18 cellular contexts compared by ENCODE assay signal in the genomic region with DNA sequence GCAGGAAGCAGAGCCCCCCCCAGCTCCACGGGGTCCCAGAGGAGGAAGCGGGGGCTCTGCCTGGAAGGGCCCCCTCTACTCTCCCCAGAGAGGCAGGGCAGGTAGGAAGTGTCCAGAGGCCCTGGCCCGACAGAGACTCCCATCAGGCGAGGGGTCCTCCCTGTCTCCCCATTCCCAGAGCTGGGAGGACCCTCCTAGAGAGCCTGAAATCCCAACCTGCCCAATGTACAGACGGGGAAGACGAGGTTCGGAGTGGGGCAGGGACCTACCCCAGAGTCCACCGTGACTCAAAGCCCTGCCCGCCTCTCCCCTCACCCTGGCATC. TPM values are rescaled to one million over a fixed set of nuclear protein-coding genes. Genes with fewer than 3 reads are reported as not detected.
A peak's percentile ranks its signal among the peaks of the same experiment; 100 is the strongest.
DNase-seq lines count a peak whose midpoint lies in the region; ATAC-seq and TF ChIP-seq lines count a peak whose summit lies in the region.
"Had no signal": no experiment of that assay in that cellular context is flagged by ENCODE, and none has a peak within 500 bp of the region (broad histone marks: within the 10 kb centered on the region; RNA-seq: fewer than 3 reads in every experiment).

No MANE protein-coding gene starts in this region.

- H3K36me3 ChIP-seq in breast epithelium = no peaks in the 10 kb centered on the region
- H3K36me3 ChIP-seq in mesendoderm (ENCODE audit: control insufficient read depth, insufficient read depth, low read length) = no peaks in the 10 kb centered on the region
- no peaks in the 10 kb centered on the region for H3K36me3 ChIP-seq in thoracic aorta
- H3K36me3 ChIP-seq: Peyer's patch, WERI-Rb-1 had no signal

- H3K27ac Mint-ChIP-seq in activated CD4-positive, alpha-beta T cell treated with anti-CD3 and anti-CD28 coated beads for 36 hours = no peak overlapping the region
- H3K27ac Mint-ChIP-seq: nephron progenitor cell had no signal

- H3K4me1 ChIP-seq in breast epithelium (peaks cover 0 to 6% of the 10 kb centered on the region in 2 donors), mesendoderm (ENCODE audit: control insufficient read depth, low read depth, low read length) (peaks cover 7% of the 10 kb centered on the region), thoracic aorta (ENCODE audit: control insufficient read depth in 1 of 2, low read depth in 2 of 2) (peaks cover 0 to 17% of the 10 kb centered on the region in 2 donors)

- no peak overlapping the region for H2BK5ac ChIP-seq in mesendoderm (ENCODE audit: low read length)

- H3K9me3 Mint-ChIP-seq in activated CD4-positive, alpha-beta T cell treated with anti-CD3 and anti-CD28 coated beads for 36 hours (ENCODE audit: low read depth) = no peaks in the 10 kb centered on the region

- no peak overlapping the region for H4K5ac ChIP-seq in mesendoderm (ENCODE audit: low read length)

- H3K27ac ChIP-seq in breast epithelium (peak overlapping the region; percentile 79 to 87), mesendoderm (ENCODE audit: low read depth, low read length) (no peak overlapping the region), thoracic aorta (no peak overlapping the region)
- H3K27ac ChIP-seq: WERI-Rb-1 had no signal

- H3K4me3 ChIP-seq in breast epithelium (peak overlapping the region; percentile 70 to 72 (median 71)), mesendoderm (ENCODE audit: low read length) (no peak overlapping the region), thoracic aorta (peak overlapping the region; percentile 82)

- ATAC-seq in activated CD4-positive, alpha-beta T cell treated with anti-CD3 and anti-CD28 coated beads for 36 hours = no peak
- ATAC-seq in thoracic aorta (ENCODE audit: insufficient number of reproducible peaks, low FRiP score, low read depth) = no peak
- ATAC-seq in GM19452 (IDR thresholded peaks at IDR 0.05; ENCODE audit: unreplicated experiment) = no peak

- H2BK15ac ChIP-seq in mesendoderm (replicated peaks; ENCODE audit: low read depth) = no peak overlapping the region

- intact Hi-C loops in activated CD4-positive, alpha-beta T cell treated with anti-CD3 and anti-CD28 coated beads for 36 hours (cut with DNase I, micrococcal nuclease) = no loop called here
- intact Hi-C loops in breast epithelium (cut with DNase I; ENCODE audit: low total_unique reads) = loop anchor here (2.0 kb wide), 1 partner anchor 41 kb away; no protein-coding TSS in a partner anchor

- no peaks in the 10 kb centered on the region for H3K36me3 Mint-ChIP-seq in activated CD4-positive, alpha-beta T cell treated with anti-CD3 and anti-CD28 coated beads for 36 hours (ENCODE audit: low read depth)

- H3K9me3 ChIP-seq in breast epithelium = no peaks in the 10 kb centered on the region
- no peaks in the 10 kb centered on the region for H3K9me3 ChIP-seq in thoracic aorta
- H3K9me3 ChIP-seq: Peyer's patch had no signal

- TF ChIP-seq CTCF in breast epithelium (IDR thresholded peaks at IDR 0.05) = no peak
- TF ChIP-seq CTCF in thoracic aorta (IDR thresholded peaks at IDR 0.05) = no peak

- no peak for DNase-seq in activated CD4-positive, alpha-beta T cell treated with anti-CD3 and anti-CD28 coated beads for 36 hours
- DNase-seq in activated CD4-positive, alpha-beta T cell treated with anti-CD3 and anti-CD28 coated beads for 4 hours = no peak
- DNase-seq in breast epithelium (ENCODE audit: low spot score in 2 of 2) = no peak
- DNase-seq in mesendoderm = no peak
- DNase-seq in thoracic aorta (ENCODE audit: low spot score) = no peak
- DNase-seq in globus pallidus (ENCODE audit: low spot score) = no peak
- no peak for DNase-seq in putamen (ENCODE audit: low spot score)
- DNase-seq: 8988T; activated gamma-delta T cell; effector CD4-positive, alpha-beta T cell; hippocampal formation; IMR-90; NCI-H2029 treated with DMSO at 0.1 percent for 48 hours; nephron progenitor cell; Peyer's patch; stimulated activated CD4-positive, alpha-beta T cell treated with anti-CD3 and anti-CD28 coated beads, Interleukin-2, amount 100 ng/mL, for 48 hours; WERI-Rb-1 had no signal

- H3K23ac ChIP-seq in mesendoderm (ENCODE audit: low read length) = no peak overlapping the region

- no peak overlapping the region for H3K4me2 ChIP-seq in mesendoderm (ENCODE audit: low read length)

- no CpG with 5 or more reads among the region's 9 CpGs for WGBS in mesendoderm (ENCODE audit: extremely low coverage, insufficient coverage, low lambda C conversion rate)

- peak overlapping the region; percentile 51 for H3K4me3 Mint-ChIP-seq in activated CD4-positive, alpha-beta T cell treated with anti-CD3 and anti-CD28 coated beads for 36 hours
- H3K4me3 Mint-ChIP-seq: nephron progenitor cell had no signal

- H3K4ac ChIP-seq in mesendoderm (ENCODE audit: low read depth, low read length) = no peak overlapping the region

- no peak overlapping the region for H3K9ac ChIP-seq in mesendoderm (ENCODE audit: low read length)

- CTCF ChIA-PET in activated CD4-positive, alpha-beta T cell treated with anti-CD3 and anti-CD28 coated beads for 36 hours (lab: Charles Lee) = no interaction called here

- H3K18ac ChIP-seq in mesendoderm (ENCODE audit: low read length) = no peak overlapping the region

- no peak overlapping the region for H2AK5ac ChIP-seq in mesendoderm (ENCODE audit: low read length)

- POLR2A ChIA-PET in activated CD4-positive, alpha-beta T cell treated with anti-CD3 and anti-CD28 coated beads for 36 hours (lab: Charles Lee) = no interaction called here

- no peaks in the 10 kb centered on the region for H3K79me2 ChIP-seq in mesendoderm (ENCODE audit: control insufficient read depth, insufficient read depth, low read length)

- H3K4me1 Mint-ChIP-seq in activated CD4-positive, alpha-beta T cell treated with anti-CD3 and anti-CD28 coated beads for 36 hours = peaks cover 29% of the 10 kb centered on the region
- H3K4me1 Mint-ChIP-seq: nephron progenitor cell had no signal

- no peak for TF ChIP-seq POLR2A in breast epithelium (IDR thresholded peaks at IDR 0.05)

- no peak overlapping the region for H2BK120ac ChIP-seq in mesendoderm (ENCODE audit: low read depth, low read length)

- no peaks in the 10 kb centered on the region for H3K79me1 ChIP-seq in mesendoderm (ENCODE audit: low read length)

- peak overlapping the region; percentile 40 for H3K56ac ChIP-seq in mesendoderm (ENCODE audit: low read length)

- H3K27me3 ChIP-seq in breast epithelium = no peaks in the 10 kb centered on the region
- peaks cover 11% of the 10 kb centered on the region for H3K27me3 ChIP-seq in mesendoderm (ENCODE audit: insufficient read depth, low read length, poor library complexity)
- no peaks in the 10 kb centered on the region for H3K27me3 ChIP-seq in thoracic aorta (replicated peaks; ENCODE audit: insufficient read depth)
- H3K27me3 ChIP-seq: Peyer's patch had no signal

- no peak overlapping the region for H4K8ac ChIP-seq in mesendoderm (ENCODE audit: low read depth, low read length)

- H3K27me3 Mint-ChIP-seq in activated CD4-positive, alpha-beta T cell treated with anti-CD3 and anti-CD28 coated beads for 36 hours = peaks cover 10% of the 10 kb centered on the region

RNA-seq across cellular contexts. Expression of a gene that starts 1.1 kb away (rescaled TPM):
- 1 to 10 TPM; 4.7 to 6.3 TPM for total RNA-seq in activated CD4-positive, alpha-beta T cell treated with anti-CD3 and anti-CD28 coated beads for 36 hours
- total RNA-seq in breast epithelium = 10 to 100 TPM; 25.3 to 65.6 (median 35.1) TPM
- 1.7 TPM for polyA plus RNA-seq in mesendoderm (2013, experiment 1 of 2)
- polyA plus RNA-seq in mesendoderm (2013, experiment 2 of 2) = 1.8 TPM
- 100 to 1,000 TPM in 1 of 2 donors, 10 to 100 TPM in 1; 46.7 to 154 TPM for total RNA-seq in thoracic aorta

RNA-seq across cellular contexts. Expression of a gene that starts 34.4 kb away (rescaled TPM):
- 100 to 1,000 TPM; 349 to 533 TPM for total RNA-seq in activated CD4-positive, alpha-beta T cell treated with anti-CD3 and anti-CD28 coated beads for 36 hours
- 100 to 1,000 TPM; 329 to 407 (median 397) TPM for total RNA-seq in breast epithelium
- 69.9 TPM for polyA plus RNA-seq in mesendoderm (2013, experiment 1 of 2)
- polyA plus RNA-seq in mesendoderm (2013, experiment 2 of 2) = 71.4 TPM
- 100 to 1,000 TPM; 346 to 448 TPM for total RNA-seq in thoracic aorta

RNA-seq across cellular contexts. Expression of a gene that starts 50.6 kb away (rescaled TPM):
- total RNA-seq in activated CD4-positive, alpha-beta T cell treated with anti-CD3 and anti-CD28 coated beads for 36 hours = 1 to 10 TPM; 2.6 to 3.5 TPM
- total RNA-seq in breast epithelium (1 to 10 TPM; 1.6 to 4.3 (median 3.2) TPM), thoracic aorta (1 to 10 TPM; 5.3 to 7.8 TPM)
- polyA plus RNA-seq in mesendoderm (2013, experiment 1 of 2) = not detected
- 0.15 TPM for polyA plus RNA-seq in mesendoderm (2013, experiment 2 of 2)

Comparison
In these comparisons a context has a peak if more than half of its experiments do, and no peak if none do; other contexts are left out.
1. H3K27ac ChIP-seq: peak in breast epithelium (2 of 2); none in mesendoderm (single experiment) and thoracic aorta (0 of 2).